ENCODE assay signal across 8 cellular contexts in the genomic region with DNA sequence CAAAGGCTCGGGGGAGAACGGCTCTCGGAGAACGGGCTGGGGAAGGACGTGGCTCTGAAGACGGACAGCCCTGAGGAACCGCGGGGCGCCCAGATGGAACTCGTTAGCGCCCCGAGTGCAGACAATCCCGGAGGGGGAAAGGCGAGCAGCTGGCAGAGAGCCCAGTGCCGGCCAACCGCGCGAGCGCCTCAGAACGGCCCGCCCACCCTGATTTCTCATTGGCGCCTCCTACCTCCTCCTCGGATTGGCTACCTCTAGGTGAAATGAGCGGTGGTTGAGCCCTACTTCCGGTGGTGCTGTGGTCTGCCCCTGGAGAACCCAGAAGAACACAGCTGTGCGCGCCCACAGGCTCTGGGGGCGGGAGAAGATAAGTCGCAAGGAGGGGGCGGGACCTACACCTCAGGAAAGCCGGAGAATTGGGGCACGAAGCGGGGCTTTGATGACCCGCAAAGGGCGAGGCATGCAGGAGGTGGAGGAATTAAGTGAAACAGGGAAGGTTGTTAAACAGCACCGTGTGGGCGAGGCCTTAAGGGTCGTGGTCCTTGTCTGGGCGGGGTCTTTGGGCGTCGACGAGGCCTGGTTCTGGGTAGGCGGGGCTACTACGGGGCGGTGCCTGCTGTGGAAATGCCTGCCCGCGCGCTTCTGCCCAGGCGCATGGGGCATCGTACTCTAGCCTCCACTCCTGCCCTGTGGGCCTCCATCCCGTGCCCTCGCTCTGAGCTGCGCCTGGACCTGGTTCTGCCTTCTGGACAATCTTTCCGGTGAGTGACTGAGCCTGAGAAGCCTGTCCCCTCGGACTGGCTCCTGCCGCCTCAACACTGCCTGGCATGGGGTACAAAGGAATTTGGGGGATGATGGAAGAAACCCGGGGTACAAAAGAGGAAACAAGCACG. TPM values are rescaled to one million over a fixed set of nuclear protein-coding genes. Genes with fewer than 3 reads are reported as not detected.
DNase-seq lines count a peak whose midpoint lies in the region; ATAC-seq and TF ChIP-seq lines count a peak whose summit lies in the region.

Gene OGG1 (plus strand): TSS at position 290 of the 893 bp plus-strand sequence. CDS start 335 bp downstream, at position 625.

- H3K27ac Mint-ChIP-seq in activated CD4-positive, alpha-beta T cell treated with anti-CD3 and anti-CD28 coated beads for 36 hours: peak within 1 kb of the TSS; percentile 91

- no peak for TF ChIP-seq CTCF in choroid plexus epithelial cell (conservative IDR thresholded peaks at IDR 0.05; ENCODE audit: low read depth, low read length)

- H3K9me3 Mint-ChIP-seq in activated CD4-positive, alpha-beta T cell treated with anti-CD3 and anti-CD28 coated beads for 36 hours (ENCODE audit: low read depth): no peaks in the 10 kb centered on the region

- peaks cover 46% of the 10 kb centered on the region for H3K4me1 Mint-ChIP-seq in activated CD4-positive, alpha-beta T cell treated with anti-CD3 and anti-CD28 coated beads for 36 hours

- CTCF ChIA-PET in activated CD4-positive, alpha-beta T cell treated with anti-CD3 and anti-CD28 coated beads for 36 hours (lab: Charles Lee): interaction anchor here (0.6 to 4.2 kb wide), 8 partner anchors 18 to 246 kb away, joined by 3 to 20 read pairs (median 4); partner anchors contain the start of genes BRPF1 and CAMK1

- peak; percentile 98 for DNase-seq in Ammon's horn (ENCODE audit: low spot score)
- DNase-seq in GM19238 (ENCODE audit: insufficient read length, low spot score): peak; percentile 98
- peak; percentile 97 to 98 for DNase-seq in NCI-H524 (lab: John Stamatoyannopoulos, UW)
- DNase-seq in activated CD4-positive, alpha-beta T cell treated with anti-CD3 and anti-CD28 coated beads for 36 hours: peak; percentile 98
- DNase-seq in choroid plexus epithelial cell (ENCODE audit: low read depth): peak; percentile 99
- DNase-seq in kidney tubule cell (ENCODE audit: low spot score): peak; percentile 99
- DNase-seq in stimulated activated CD4-positive, alpha-beta T cell treated with anti-CD3 and anti-CD28 coated beads, Interleukin-1b, Interleukin-23, amount 100 ng/mL, for 24 hours (ENCODE audit: low read depth in 4 of 4, low spot score in 1 of 4): peak; percentile 79 to 94 (median 90)

- POLR2A ChIA-PET in activated CD4-positive, alpha-beta T cell treated with anti-CD3 and anti-CD28 coated beads for 36 hours (lab: Charles Lee): interaction anchor here (0.5 to 2.7 kb wide), 7 partner anchors 17 to 361 kb away, joined by 3 to 11 read pairs (median 4); partner anchors contain the start of genes ARPC4, CAMK1, MTMR14 and TADA3

- peaks cover 59% of the 10 kb centered on the region for H3K36me3 Mint-ChIP-seq in activated CD4-positive, alpha-beta T cell treated with anti-CD3 and anti-CD28 coated beads for 36 hours (ENCODE audit: low read depth)

- no peaks in the 10 kb centered on the region for H3K27me3 Mint-ChIP-seq in activated CD4-positive, alpha-beta T cell treated with anti-CD3 and anti-CD28 coated beads for 36 hours

- intact Hi-C loops in activated CD4-positive, alpha-beta T cell treated with anti-CD3 and anti-CD28 coated beads for 36 hours (cut with DNase I, micrococcal nuclease): loop anchor here (1.0 to 5.0 kb wide), 12 partner anchors 19 to 365 kb away; partner anchors contain the start of genes BRPF1 (in 2 of the 2), TADA3 (in 2 of the 2), BRK1 (in 1 of the 2) and CAMK1 (in 1 of the 2)

- peak; percentile 86 for ATAC-seq in HG03442 (IDR thresholded peaks at IDR 0.05; ENCODE audit: unreplicated experiment)
- ATAC-seq in activated CD4-positive, alpha-beta T cell treated with anti-CD3 and anti-CD28 coated beads for 36 hours: peak; percentile 94

- peak within 1 kb of the TSS; percentile 87 for H3K4me3 Mint-ChIP-seq in activated CD4-positive, alpha-beta T cell treated with anti-CD3 and anti-CD28 coated beads for 36 hours

- peak within 1 kb of the TSS; percentile 84 for H3K4me3 ChIP-seq in choroid plexus epithelial cell (ENCODE audit: low read depth, low read length)

RNA-seq across cellular contexts. Expression of gene OGG1, which starts in this region (rescaled TPM):
- total RNA-seq in activated CD4-positive, alpha-beta T cell treated with anti-CD3 and anti-CD28 coated beads for 36 hours: 10 to 100 TPM; 36.4 to 61.6 TPM

Comparison
In these comparisons a context has a peak if more than half of its experiments do, and no peak if none do; other contexts are left out.
1. Peak in every context shown above with its lines: DNase-seq, ATAC-seq and H3K4me3 ChIP-seq.